ENCODE assay signal across 27 cellular contexts in genomic region chr3:21789730-21790129, GRCh38.
"Had no signal": no experiment of that assay in that cellular context is flagged by ENCODE, and none has a peak within 500 bp of the region (broad histone marks: within the 10 kb centered on the region; RNA-seq: fewer than 3 reads in every experiment).

No MANE protein-coding gene starts in this region.

- H3K27ac ChIP-seq: colonic mucosa, epithelial cell of prostate, esophagus squamous epithelium, hepatocyte, lower lobe of right lung had no signal

- H3K4me3 Mint-ChIP-seq: dendritic cell treated with granulocyte-macrophage colony-stimulating factor and Interleukin-4, amounts not matched to agents 40 ng/mL and 50 ng/mL, for 4 days; effector memory CD8-positive, alpha-beta T cell; endodermal cell; immature natural killer cell had no signal

- ATAC-seq: effector memory CD8-positive, alpha-beta T cell; esophagus mucosa; gastrocnemius medialis; heart left ventricle; left colon; left lobe of liver; left ventricle myocardium superior; lower lobe of right lung had no signal

- H3K27me3 Mint-ChIP-seq: dendritic cell treated with granulocyte-macrophage colony-stimulating factor and Interleukin-4, amounts not matched to agents 40 ng/mL and 50 ng/mL, for 4 days; effector memory CD8-positive, alpha-beta T cell had no signal

- H3K27ac Mint-ChIP-seq: dendritic cell treated with granulocyte-macrophage colony-stimulating factor and Interleukin-4, amounts not matched to agents 40 ng/mL and 50 ng/mL, for 4 days; effector memory CD8-positive, alpha-beta T cell; endodermal cell; immature natural killer cell had no signal

- H3K9me3 ChIP-seq: colonic mucosa, esophagus squamous epithelium, gastrocnemius medialis, lower lobe of right lung had no signal

- H3K4me3 ChIP-seq: colonic mucosa, esophagus squamous epithelium, gastrocnemius medialis, heart left ventricle, hepatocyte, lower lobe of right lung had no signal

- H3K4me1 Mint-ChIP-seq: immature natural killer cell had no signal

- FAIRE-seq: endometrium, kidney had no signal

- H3K27me3 ChIP-seq: colonic mucosa, esophagus squamous epithelium, gastrocnemius medialis, heart left ventricle, hepatocyte had no signal

- DNase-seq: colonic mucosa; cortex of kidney; effector CD8-positive, alpha-beta T cell; effector memory CD8-positive, alpha-beta T cell; endodermal cell; erythroblast; esophagus squamous epithelium; foreskin fibroblast; foreskin melanocyte; gastrocnemius medialis; heart left ventricle; hypothalamus; immature natural killer cell; islet precursor cell; kidney; kidney glomerular epithelial cell; left colon; left ventricle myocardium superior; lower lobe of right lung; mesenchymal stem cell; midbrain had no signal

- H3K36me3 ChIP-seq: colonic mucosa, esophagus squamous epithelium, gastrocnemius medialis, heart left ventricle, lower lobe of right lung had no signal

- H3K4me1 ChIP-seq: colonic mucosa had no signal
